In genomic region chr1:67576474-67576873, GRCh38 we compare ENCODE assay signal across 19 cellular contexts.
"Had no signal": no experiment of that assay in that cellular context is flagged by ENCODE, and none has a peak within 500 bp of the region (broad histone marks: within the 10 kb centered on the region; RNA-seq: fewer than 3 reads in every experiment).

No MANE protein-coding gene starts in this region.

- H3K36me3 ChIP-seq: ascending aorta had no signal

- ATAC-seq: activated CD8-positive, alpha-beta memory T cell treated with anti-CD3 and anti-CD28 coated beads, Interleukin-2, amount 10 ng/mL, durations not matched to agents 7 days and 5 days; body of pancreas; T-helper 17 cell had no signal

- H3K9me3 ChIP-seq: ascending aorta, body of pancreas had no signal

- H3K27me3 ChIP-seq: ascending aorta, body of pancreas had no signal

- DNase-seq: activated B cell treated with CpG ODN at 0.5 μM for 24 hours; activated CD4-positive, alpha-beta T cell treated with anti-CD3 and anti-CD28 coated beads for 1 hour; activated CD4-positive, alpha-beta T cell treated with anti-CD3 and anti-CD28 coated beads, Interleukin-2, amount 10 ng/mL, durations not matched to agents 24 days and 14 days; activated CD4-positive, alpha-beta T cell treated with anti-CD3 and anti-CD28 coated beads, Interleukin-2, amount 50 U/mL, for 48 hours; activated CD8-positive, alpha-beta memory T cell treated with anti-CD3 and anti-CD28 coated beads, Interleukin-2, amount 10 ng/mL, durations not matched to agents 7 days and 5 days; activated effector memory CD4-positive, alpha-beta T cell treated with Interleukin-2 at 50 U/mL for 16 hours; activated naive CD4-positive, alpha-beta T cell; activated T-cell treated with anti-CD3 and anti-CD28 coated beads, Interleukin-2, amount 50 U/mL, for 24 hours; body of pancreas; KG1; NCI-H1092; NCI-H1417; NCI-H1694 treated with DMSO at 0.1 percent for 48 hours; NCI-H2081 treated with DMSO at 0.1 percent for 48 hours; NCI-H524; SIG-M5; T-helper 17 cell; T-helper 9 cell had no signal

- H3K4me3 ChIP-seq: ascending aorta, body of pancreas had no signal

- H3K27ac ChIP-seq: ascending aorta, body of pancreas had no signal
